In the genomic region with DNA sequence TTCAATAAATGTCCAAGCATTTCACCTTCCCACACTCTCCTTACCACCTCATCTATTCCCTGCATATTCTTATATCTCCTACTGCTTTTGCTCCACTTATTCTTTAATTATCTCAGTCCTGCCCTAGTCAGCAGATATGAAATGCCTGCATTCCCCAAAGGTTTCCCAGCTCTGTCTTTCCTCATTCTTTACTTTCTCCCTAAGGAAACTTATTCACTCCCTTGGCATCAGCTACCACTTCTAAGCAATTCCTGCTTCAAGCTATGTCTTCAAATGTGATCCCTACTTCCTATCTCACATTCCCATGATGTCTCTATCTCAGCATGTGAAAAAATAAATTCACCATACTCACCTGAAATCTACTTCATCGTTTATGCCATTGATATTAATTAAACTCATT, we compare ENCODE assay signal across 23 cellular contexts.
"Had no signal": no experiment of that assay in that cellular context is flagged by ENCODE, and none has a peak within 500 bp of the region (broad histone marks: within the 10 kb centered on the region; RNA-seq: fewer than 3 reads in every experiment).

No MANE protein-coding gene starts in this region.

- DNase-seq: colonic mucosa; dermis blood vessel endothelial cell; erythroblast; glutamatergic neuron; immature natural killer cell; left cardiac atrium; left ventricle myocardium inferior; lower lobe of right lung; midbrain; occipital lobe; right lobe of liver; spleen; stimulated activated CD4-positive, alpha-beta T cell treated with anti-CD3 and anti-CD28 coated beads, Interleukin-15, amount 100 ng/mL, for 24 hours; stimulated activated CD4-positive, alpha-beta T cell treated with anti-CD3 and anti-CD28 coated beads, Interleukin-1b, Interleukin-23, amount 100 ng/mL, for 48 hours; stimulated activated CD4-positive, alpha-beta T cell treated with anti-CD3 and anti-CD28 coated beads, Interleukin-4, amount 100 ng/mL, for 24 hours; tibial artery had no signal

- FAIRE-seq: keratinocyte had no signal

- H3K79me2 ChIP-seq: parathyroid adenoma had no signal

- H3K27me3 ChIP-seq: colonic mucosa, gastroesophageal sphincter, right lobe of liver, spleen, tibial artery had no signal

- H3K27ac Mint-ChIP-seq: immature natural killer cell; stimulated activated memory B cell treated with anti-CD40 and anti-IgM and Interleukin-4, amounts not matched to agents 10 μg/mL and 1 μg/mL and 100 μg/mL, for 72 hours; stimulated activated naive CD8-positive, alpha-beta T cell treated with anti-CD3 and anti-CD28 coated beads, Interleukin-15, Interleukin-2, amounts not matched to agents 100 ng/mL and 50 ng/mL, for 24 hours had no signal

- H3K9me3 Mint-ChIP-seq: nephron; stimulated activated naive CD8-positive, alpha-beta T cell treated with anti-CD3 and anti-CD28 coated beads, Interleukin-15, Interleukin-2, amounts not matched to agents 100 ng/mL and 50 ng/mL, for 24 hours had no signal

- H3K27ac ChIP-seq: colonic mucosa, gastroesophageal sphincter, left ventricle myocardium inferior, lower lobe of right lung, parathyroid adenoma, prostate gland, right lobe of liver, spleen, tibial artery had no signal

- H3K4me1 Mint-ChIP-seq: nephron; stimulated activated memory B cell treated with anti-CD40 and anti-IgM and Interleukin-4, amounts not matched to agents 10 μg/mL and 1 μg/mL and 100 μg/mL, for 72 hours had no signal

- H3K4me3 ChIP-seq: colonic mucosa, gastroesophageal sphincter, left ventricle myocardium inferior, lower lobe of right lung, prostate gland, right lobe of liver, spleen, tibial artery had no signal

- H3K4me3 Mint-ChIP-seq: immature natural killer cell; nephron; stimulated activated memory B cell treated with anti-CD40 and anti-IgM and Interleukin-4, amounts not matched to agents 10 μg/mL and 1 μg/mL and 100 μg/mL, for 72 hours; stimulated activated naive CD8-positive, alpha-beta T cell treated with anti-CD3 and anti-CD28 coated beads, Interleukin-15, Interleukin-2, amounts not matched to agents 100 ng/mL and 50 ng/mL, for 24 hours had no signal

- H3K9me3 ChIP-seq: colonic mucosa, gastroesophageal sphincter, left ventricle myocardium inferior, lower lobe of right lung, prostate gland, right lobe of liver, spleen, tibial artery had no signal

- H3K27me3 Mint-ChIP-seq: stimulated activated memory B cell treated with anti-CD40 and anti-IgM and Interleukin-4, amounts not matched to agents 10 μg/mL and 1 μg/mL and 100 μg/mL, for 72 hours had no signal

- H3K4me1 ChIP-seq: colonic mucosa, gastroesophageal sphincter, left ventricle myocardium inferior, lower lobe of right lung, parathyroid adenoma, prostate gland, right lobe of liver, spleen, tibial artery had no signal

- H3K9ac ChIP-seq: parathyroid adenoma had no signal

- H2AFZ ChIP-seq: parathyroid adenoma had no signal

- H3K36me3 Mint-ChIP-seq: stimulated activated memory B cell treated with anti-CD40 and anti-IgM and Interleukin-4, amounts not matched to agents 10 μg/mL and 1 μg/mL and 100 μg/mL, for 72 hours had no signal

- H3K36me3 ChIP-seq: colonic mucosa, gastroesophageal sphincter, left ventricle myocardium inferior, lower lobe of right lung, prostate gland, right lobe of liver, spleen, tibial artery had no signal

- ATAC-seq: gastroesophageal sphincter; left cardiac atrium; right lobe of liver; stimulated activated memory B cell treated with anti-CD40 and anti-IgM and Interleukin-4, amounts not matched to agents 10 μg/mL and 1 μg/mL and 100 μg/mL, for 72 hours had no signal
